2 cellular contexts compared by ENCODE assay signal in the genomic region with DNA sequence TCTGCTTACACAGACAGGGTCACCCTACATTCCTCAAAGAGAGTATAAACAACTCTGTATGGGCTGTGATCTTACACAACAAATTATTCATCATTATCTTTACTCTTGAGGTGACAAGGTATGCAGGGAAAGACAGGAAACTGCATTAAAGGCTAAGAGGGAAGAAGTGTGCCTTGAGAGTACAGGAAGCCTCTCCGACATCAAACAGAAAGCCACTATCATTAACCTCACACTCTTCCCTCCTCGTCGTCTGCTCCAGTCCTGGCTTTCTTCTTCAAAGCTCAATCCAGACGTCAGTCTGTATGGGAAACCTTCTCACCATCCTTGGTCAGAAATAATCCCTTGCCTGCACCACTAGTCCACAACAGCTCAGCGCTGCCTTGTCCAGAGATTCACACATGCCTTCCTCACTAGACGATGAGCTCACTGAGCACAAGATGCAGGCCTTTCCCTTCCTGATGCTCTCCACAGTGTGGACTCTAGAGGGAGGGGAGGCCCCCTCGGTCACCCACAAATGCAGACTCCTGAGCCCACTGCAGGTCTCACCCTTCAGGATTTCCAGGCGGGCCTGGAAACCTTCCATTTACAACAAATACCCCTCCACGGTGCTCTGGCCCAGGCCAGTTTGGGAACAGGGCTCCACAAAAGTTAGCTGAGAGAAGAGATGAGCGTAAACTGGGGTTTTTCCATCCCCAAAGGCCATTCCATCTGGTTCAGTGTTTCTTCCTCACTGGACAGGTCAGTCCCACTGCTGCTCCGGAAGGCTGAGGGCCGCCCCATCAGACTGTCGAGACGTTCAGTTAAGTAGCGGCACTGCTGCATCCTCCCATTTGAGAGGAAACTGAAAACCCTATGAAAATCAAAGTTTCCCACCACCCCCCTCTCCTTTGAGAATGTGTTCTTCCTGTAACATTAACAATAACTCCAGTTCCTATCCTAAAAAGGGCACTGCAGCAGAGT.
TF ChIP-seq lines count a peak whose summit lies in the region.

No MANE protein-coding gene starts in this region.

TF ChIP-seq in WTC11, 78 proteins besides CTCF, POLR2A, EP300 and RAD21:
- TF ChIP-seq GABPB1 (CRISPR knock-in tag; IDR thresholded peaks at IDR 0.05) (no peak), OVOL2 (CRISPR knock-in tag; IDR thresholded peaks at IDR 0.05; ENCODE audit: borderline replicate concordance) (no peak), SOX15 (CRISPR knock-in tag; IDR thresholded peaks at IDR 0.05) (no peak), CREM (CRISPR knock-in tag; IDR thresholded peaks at IDR 0.05) (no peak)
- TF ChIP-seq, protein P1, sequence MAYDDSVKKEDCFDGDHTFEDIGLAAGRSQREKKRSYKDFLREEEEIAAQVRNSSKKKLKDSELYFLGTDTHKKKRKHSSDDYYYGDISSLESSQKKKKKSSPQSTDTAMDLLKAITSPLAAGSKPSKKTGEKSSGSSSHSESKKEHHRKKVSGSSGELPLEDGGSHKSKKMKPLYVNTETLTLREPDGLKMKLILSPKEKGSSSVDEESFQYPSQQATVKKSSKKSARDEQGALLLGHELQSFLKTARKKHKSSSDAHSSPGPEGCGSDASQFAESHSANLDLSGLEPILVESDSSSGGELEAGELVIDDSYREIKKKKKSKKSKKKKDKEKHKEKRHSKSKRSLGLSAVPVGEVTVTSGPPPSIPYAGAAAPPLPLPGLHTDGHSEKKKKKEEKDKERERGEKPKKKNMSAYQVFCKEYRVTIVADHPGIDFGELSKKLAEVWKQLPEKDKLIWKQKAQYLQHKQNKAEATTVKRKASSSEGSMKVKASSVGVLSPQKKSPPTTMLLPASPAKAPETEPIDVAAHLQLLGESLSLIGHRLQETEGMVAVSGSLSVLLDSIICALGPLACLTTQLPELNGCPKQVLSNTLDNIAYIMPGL (CRISPR knock-in tag; IDR thresholded peaks at IDR 0.05), result no peak
- TF ChIP-seq, protein P2, sequence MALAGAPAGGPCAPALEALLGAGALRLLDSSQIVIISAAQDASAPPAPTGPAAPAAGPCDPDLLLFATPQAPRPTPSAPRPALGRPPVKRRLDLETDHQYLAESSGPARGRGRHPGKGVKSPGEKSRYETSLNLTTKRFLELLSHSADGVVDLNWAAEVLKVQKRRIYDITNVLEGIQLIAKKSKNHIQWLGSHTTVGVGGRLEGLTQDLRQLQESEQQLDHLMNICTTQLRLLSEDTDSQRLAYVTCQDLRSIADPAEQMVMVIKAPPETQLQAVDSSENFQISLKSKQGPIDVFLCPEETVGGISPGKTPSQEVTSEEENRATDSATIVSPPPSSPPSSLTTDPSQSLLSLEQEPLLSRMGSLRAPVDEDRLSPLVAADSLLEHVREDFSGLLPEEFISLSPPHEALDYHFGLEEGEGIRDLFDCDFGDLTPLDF (CRISPR knock-in tag; IDR thresholded peaks at IDR 0.05), result no peak
- TF ChIP-seq, protein P3, sequence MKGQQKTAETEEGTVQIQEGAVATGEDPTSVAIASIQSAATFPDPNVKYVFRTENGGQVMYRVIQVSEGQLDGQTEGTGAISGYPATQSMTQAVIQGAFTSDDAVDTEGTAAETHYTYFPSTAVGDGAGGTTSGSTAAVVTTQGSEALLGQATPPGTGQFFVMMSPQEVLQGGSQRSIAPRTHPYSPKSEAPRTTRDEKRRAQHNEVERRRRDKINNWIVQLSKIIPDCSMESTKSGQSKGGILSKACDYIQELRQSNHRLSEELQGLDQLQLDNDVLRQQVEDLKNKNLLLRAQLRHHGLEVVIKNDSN (CRISPR knock-in tag; IDR thresholded peaks at IDR 0.05), result no peak
- TF ChIP-seq, protein P4, sequence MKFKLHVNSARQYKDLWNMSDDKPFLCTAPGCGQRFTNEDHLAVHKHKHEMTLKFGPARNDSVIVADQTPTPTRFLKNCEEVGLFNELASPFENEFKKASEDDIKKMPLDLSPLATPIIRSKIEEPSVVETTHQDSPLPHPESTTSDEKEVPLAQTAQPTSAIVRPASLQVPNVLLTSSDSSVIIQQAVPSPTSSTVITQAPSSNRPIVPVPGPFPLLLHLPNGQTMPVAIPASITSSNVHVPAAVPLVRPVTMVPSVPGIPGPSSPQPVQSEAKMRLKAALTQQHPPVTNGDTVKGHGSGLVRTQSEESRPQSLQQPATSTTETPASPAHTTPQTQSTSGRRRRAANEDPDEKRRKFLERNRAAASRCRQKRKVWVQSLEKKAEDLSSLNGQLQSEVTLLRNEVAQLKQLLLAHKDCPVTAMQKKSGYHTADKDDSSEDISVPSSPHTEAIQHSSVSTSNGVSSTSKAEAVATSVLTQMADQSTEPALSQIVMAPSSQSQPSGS (CRISPR knock-in tag; IDR thresholded peaks at IDR 0.05; ENCODE audit: borderline replicate concordance, low read depth), result no peak
- TF ChIP-seq, protein P5, sequence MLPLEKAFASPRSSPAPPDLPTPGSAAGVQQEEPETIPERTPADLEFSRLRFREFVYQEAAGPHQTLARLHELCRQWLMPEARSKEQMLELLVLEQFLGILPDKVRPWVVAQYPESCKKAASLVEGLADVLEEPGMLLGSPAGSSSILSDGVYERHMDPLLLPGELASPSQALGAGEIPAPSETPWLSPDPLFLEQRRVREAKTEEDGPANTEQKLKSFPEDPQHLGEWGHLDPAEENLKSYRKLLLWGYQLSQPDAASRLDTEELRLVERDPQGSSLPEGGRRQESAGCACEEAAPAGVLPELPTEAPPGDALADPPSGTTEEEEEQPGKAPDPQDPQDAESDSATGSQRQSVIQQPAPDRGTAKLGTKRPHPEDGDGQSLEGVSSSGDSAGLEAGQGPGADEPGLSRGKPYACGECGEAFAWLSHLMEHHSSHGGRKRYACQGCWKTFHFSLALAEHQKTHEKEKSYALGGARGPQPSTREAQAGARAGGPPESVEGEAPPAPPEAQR (CRISPR knock-in tag; IDR thresholded peaks at IDR 0.05), result no peak
TF ChIP-seq in WTC11: peak in this region for 0.

TF ChIP-seq in H1, 55 proteins besides CTCF, POLR2A, EP300 and RAD21:
- TF ChIP-seq CBX8 (IDR thresholded peaks at IDR 0.05; ENCODE audit: borderline replicate concordance, low read depth, low read length) (no peak), SAP30 (IDR thresholded peaks at IDR 0.05; ENCODE audit: insufficient read depth, insufficient replicate concordance, low read length) (no peak), EGR1 (IDR thresholded peaks at IDR 0.05; ENCODE audit: borderline replicate concordance, low read depth, low read length) (no peak), SIX5 (IDR thresholded peaks at IDR 0.05; ENCODE audit: low read depth, low read length) (no peak), RFX5 (IDR thresholded peaks at IDR 0.05; ENCODE audit: borderline replicate concordance, low read depth, low read length) (no peak), NANOG (IDR thresholded peaks at IDR 0.05; ENCODE audit: insufficient read depth, low read depth, low read length, poor library complexity, severe bottlenecking) (no peak), NRF1 (IDR thresholded peaks at IDR 0.05; ENCODE audit: low read depth, low read length) (no peak), CREB1 (IDR thresholded peaks at IDR 0.05) (no peak), TBP (IDR thresholded peaks at IDR 0.05; ENCODE audit: low read depth, low read length) (no peak), KDM5A (IDR thresholded peaks at IDR 0.05; ENCODE audit: low read length) (no peak), CHD1 (IDR thresholded peaks at IDR 0.05; ENCODE audit: low read depth, low read length) (no peak), BCL11A (IDR thresholded peaks at IDR 0.05; ENCODE audit: low read depth in 2 of 2, low read length in 2 of 2) (no peak), SRF (IDR thresholded peaks at IDR 0.05; ENCODE audit: low read depth, low read length) (no peak), JUND (IDR thresholded peaks at IDR 0.05; ENCODE audit: low read length) (no peak), ASH2L (IDR thresholded peaks at IDR 0.05; ENCODE audit: low read length) (no peak), HDAC2 (IDR thresholded peaks at IDR 0.05; ENCODE audit: borderline replicate concordance in 1 of 2, low read depth in 2 of 2, low read length in 2 of 2) (no peak), SP2 (IDR thresholded peaks at IDR 0.05; ENCODE audit: low read length) (no peak)
- TF ChIP-seq, protein P4 (IDR thresholded peaks at IDR 0.05; ENCODE audit: low read length), result no peak
- TF ChIP-seq, protein P6, sequence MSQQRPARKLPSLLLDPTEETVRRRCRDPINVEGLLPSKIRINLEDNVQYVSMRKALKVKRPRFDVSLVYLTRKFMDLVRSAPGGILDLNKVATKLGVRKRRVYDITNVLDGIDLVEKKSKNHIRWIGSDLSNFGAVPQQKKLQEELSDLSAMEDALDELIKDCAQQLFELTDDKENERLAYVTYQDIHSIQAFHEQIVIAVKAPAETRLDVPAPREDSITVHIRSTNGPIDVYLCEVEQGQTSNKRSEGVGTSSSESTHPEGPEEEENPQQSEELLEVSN (IDR thresholded peaks at IDR 0.05), result no peak
- TF ChIP-seq, protein P7, sequence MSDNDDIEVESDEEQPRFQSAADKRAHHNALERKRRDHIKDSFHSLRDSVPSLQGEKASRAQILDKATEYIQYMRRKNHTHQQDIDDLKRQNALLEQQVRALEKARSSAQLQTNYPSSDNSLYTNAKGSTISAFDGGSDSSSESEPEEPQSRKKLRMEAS (IDR thresholded peaks at IDR 0.05), result no peak
